22 cellular contexts compared by ENCODE assay signal in the genomic region with DNA sequence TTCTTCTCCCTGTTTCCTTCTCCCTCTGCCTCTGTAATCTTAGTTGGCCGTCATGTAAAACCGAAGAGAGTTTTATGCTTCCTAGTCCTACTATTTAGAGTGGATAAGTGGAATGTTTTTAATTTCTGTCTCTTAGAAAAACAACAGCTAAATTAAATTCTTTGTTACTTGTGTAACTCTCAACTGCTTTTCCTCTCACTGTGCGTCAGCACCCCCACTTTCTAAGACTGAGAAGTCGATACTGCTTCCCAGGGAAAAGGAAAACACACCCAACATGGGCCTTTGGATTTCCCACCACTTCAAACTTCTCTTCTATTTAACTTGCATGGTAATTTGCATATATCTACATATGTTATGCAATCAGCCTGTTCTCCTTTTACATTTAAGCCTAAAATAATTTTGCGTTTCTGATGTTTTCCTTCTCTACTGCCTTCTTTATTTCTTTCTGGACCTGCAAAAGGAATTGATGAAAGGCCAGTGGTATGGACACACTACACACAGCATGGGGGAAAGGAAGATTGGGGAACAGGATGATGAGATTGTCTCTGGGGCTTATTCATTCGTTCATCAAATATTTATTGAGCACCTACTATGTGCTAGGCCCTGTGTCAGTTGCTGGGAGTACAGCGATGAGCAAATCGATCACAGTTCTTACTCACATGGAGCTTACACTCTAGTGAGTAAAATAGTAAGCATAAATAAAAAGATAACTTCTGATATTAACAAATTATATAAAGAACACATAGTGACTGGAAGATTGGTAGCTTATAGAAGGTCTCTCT.
"Had no signal": no experiment of that assay in that cellular context is flagged by ENCODE, and none has a peak within 500 bp of the region (broad histone marks: within the 10 kb centered on the region; RNA-seq: fewer than 3 reads in every experiment).

No MANE protein-coding gene starts in this region.

- H3K36me3 Mint-ChIP-seq: stimulated activated memory B cell treated with anti-CD40 and anti-IgM and Interleukin-4, amounts not matched to agents 10 μg/mL and 1 μg/mL and 100 μg/mL, for 72 hours; type B pancreatic cell had no signal

- H3K9me3 ChIP-seq: esophagus muscularis mucosa, lower lobe of right lung, ovary, psoas muscle, spleen, testis, tibial artery had no signal

- H3K27me3 ChIP-seq: dorsolateral prefrontal cortex, esophagus muscularis mucosa, ovary, testis had no signal

- H3K36me3 ChIP-seq: esophagus muscularis mucosa, lower lobe of right lung, ovary, spleen, tibial artery had no signal

- ATAC-seq: lower lobe of right lung; naive thymus-derived CD8-positive, alpha-beta T cell; psoas muscle; right cardiac atrium; stimulated activated memory B cell treated with anti-CD40 and anti-IgM and Interleukin-4, amounts not matched to agents 10 μg/mL and 1 μg/mL and 100 μg/mL, for 72 hours; stimulated activated naive CD8-positive, alpha-beta T cell treated with anti-CD3 and anti-CD28 coated beads, Interleukin-15, Interleukin-2, amounts not matched to agents 100 U/mL and 50 U/mL, for 24 hours had no signal

- H3K4me3 ChIP-seq: dorsolateral prefrontal cortex, esophagus muscularis mucosa, lower lobe of right lung, ovary, psoas muscle, skin epidermis, spleen, testis, tibial artery had no signal

- H3K27me3 Mint-ChIP-seq: type B pancreatic cell had no signal

- H3K9me3 Mint-ChIP-seq: endodermal cell; stimulated activated memory B cell treated with anti-CD40 and anti-IgM and Interleukin-4, amounts not matched to agents 10 μg/mL and 1 μg/mL and 100 μg/mL, for 72 hours; type B pancreatic cell had no signal

- H3K27ac ChIP-seq: esophagus muscularis mucosa, lower lobe of right lung, ovary, psoas muscle, skin epidermis, spleen, testis, tibial artery had no signal

- H3K4me3 Mint-ChIP-seq: endodermal cell; naive thymus-derived CD8-positive, alpha-beta T cell; stimulated activated memory B cell treated with anti-CD40 and anti-IgM and Interleukin-4, amounts not matched to agents 10 μg/mL and 1 μg/mL and 100 μg/mL, for 72 hours; type B pancreatic cell had no signal

- H3K4me1 ChIP-seq: lower lobe of right lung, psoas muscle, tibial artery had no signal

- H3K4me1 Mint-ChIP-seq: endodermal cell; naive thymus-derived CD8-positive, alpha-beta T cell; stimulated activated memory B cell treated with anti-CD40 and anti-IgM and Interleukin-4, amounts not matched to agents 10 μg/mL and 1 μg/mL and 100 μg/mL, for 72 hours had no signal

- DNase-seq: dorsolateral prefrontal cortex; effector CD4-positive, alpha-beta T cell; endodermal cell; head of caudate nucleus; left ventricle myocardium superior; lower lobe of right lung; naive thymus-derived CD8-positive, alpha-beta T cell; occipital lobe; ovary; posterior cingulate gyrus; psoas muscle; right cardiac atrium; spleen; stimulated activated CD4-positive, alpha-beta T cell treated with anti-CD3 and anti-CD28 coated beads, Interleukin-4, amount 100 ng/mL, for 4 hours; stimulated activated naive CD8-positive, alpha-beta T cell treated with anti-CD3 and anti-CD28 coated beads, Interleukin-15, Interleukin-2, amounts not matched to agents 100 U/mL and 50 U/mL, for 24 hours; substantia nigra; testis; tibial artery had no signal
